20 cellular contexts compared by ENCODE assay signal in the genomic region with DNA sequence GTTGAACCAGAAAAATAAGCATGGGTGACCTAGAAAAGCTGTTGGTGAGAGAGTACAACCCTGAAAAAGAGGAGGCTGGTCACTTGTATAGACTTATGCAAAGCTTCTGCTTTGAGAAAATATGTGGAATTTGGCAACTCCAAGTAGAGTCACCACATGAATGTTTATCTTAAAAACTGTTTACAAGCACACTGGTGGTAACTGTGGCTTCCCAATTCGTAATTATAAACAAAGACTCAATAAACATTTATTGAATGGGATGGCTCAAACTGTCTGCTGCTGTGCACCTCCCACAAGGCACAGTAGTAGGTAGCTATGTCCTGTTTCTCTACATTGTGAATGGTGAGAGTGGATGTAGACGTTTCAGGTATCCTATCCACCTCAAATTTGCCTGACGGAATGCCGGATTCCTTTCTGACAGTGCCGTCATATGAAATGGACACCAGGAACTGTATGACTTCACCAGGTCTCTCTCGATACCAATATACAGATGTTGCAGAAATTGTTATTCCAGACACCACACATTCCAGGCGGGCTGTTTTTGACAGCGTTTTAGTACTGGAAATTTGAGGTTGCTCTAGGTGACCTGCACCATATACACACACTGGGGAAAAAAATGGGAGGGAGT.
DNase-seq lines count a peak whose midpoint lies in the region; ATAC-seq lines count a peak whose summit lies in the region.
"Had no signal": no experiment of that assay in that cellular context is flagged by ENCODE, and none has a peak within 500 bp of the region (broad histone marks: within the 10 kb centered on the region; RNA-seq: fewer than 3 reads in every experiment).

No MANE protein-coding gene starts in this region.

- H3K36me3 Mint-ChIP-seq in stimulated activated naive CD8-positive, alpha-beta T cell treated with anti-CD3 and anti-CD28 coated beads, Interleukin-15, Interleukin-2, amounts not matched to agents 100 ng/mL and 50 ng/mL, for 24 hours (ENCODE audit: low read depth), result no peaks in the 10 kb centered on the region
- no peaks in the 10 kb centered on the region for H3K36me3 Mint-ChIP-seq in T-cell
- H3K36me3 Mint-ChIP-seq in immature natural killer cell, result no peaks in the 10 kb centered on the region
- H3K36me3 Mint-ChIP-seq: memory B cell; stimulated activated naive B cell treated with anti-CD40 and anti-IgM and Interleukin-4, amounts not matched to agents 10 μg/mL and 1 μg/mL and 100 μg/mL, for 72 hours had no signal

- POLR2A ChIA-PET in T-cell (lab: Charles Lee), result interaction anchor here in 1 of 2 donors (0.7 kb wide), 1 partner anchor 43 kb away, joined by 5 read pairs; the partner anchor contains the start of gene TARP

- H3K4me3 Mint-ChIP-seq in stimulated activated naive CD8-positive, alpha-beta T cell treated with anti-CD3 and anti-CD28 coated beads, Interleukin-15, Interleukin-2, amounts not matched to agents 100 ng/mL and 50 ng/mL, for 24 hours, result peak overlapping the region; percentile 66
- H3K4me3 Mint-ChIP-seq in T-cell (peak overlapping the region; percentile 35 to 72 (median 70)), immature natural killer cell (peak overlapping the region; percentile 87 to 95 (median 91))
- H3K4me3 Mint-ChIP-seq: activated B cell treated with CpG ODN at 0.5 μM for 24 hours; memory B cell; stimulated activated naive B cell treated with anti-CD40 and anti-IgM and Interleukin-4, amounts not matched to agents 10 μg/mL and 1 μg/mL and 100 μg/mL, for 72 hours had no signal

- peaks cover 43% of the 10 kb centered on the region for H3K4me1 Mint-ChIP-seq in stimulated activated naive CD8-positive, alpha-beta T cell treated with anti-CD3 and anti-CD28 coated beads, Interleukin-15, Interleukin-2, amounts not matched to agents 100 ng/mL and 50 ng/mL, for 24 hours (ENCODE audit: low read depth)
- peaks cover 36 to 53% (median 38%) of the 10 kb centered on the region in 3 donors for H3K4me1 Mint-ChIP-seq in T-cell
- H3K4me1 Mint-ChIP-seq in immature natural killer cell, result peaks cover 89 to 95% of the 10 kb centered on the region in 2 donors

- CTCF ChIA-PET in T-cell (lab: Charles Lee), result interaction anchor here (0.7 to 4.1 kb wide), 7 partner anchors 11 to 101 kb away, joined by 3 to 17 read pairs (median 5); partner anchors contain the start of gene TARP (in 1 of the 2)

- no peak for ATAC-seq in stimulated activated naive CD8-positive, alpha-beta T cell treated with anti-CD3 and anti-CD28 coated beads, Interleukin-15, Interleukin-2, amounts not matched to agents 100 U/mL and 50 U/mL, for 24 hours
- ATAC-seq in T-cell (replicated peaks in 1 of 4) (no peak), GM19328 (IDR thresholded peaks at IDR 0.05; ENCODE audit: unreplicated experiment) (no peak)

- H3K27ac Mint-ChIP-seq in stimulated activated naive CD8-positive, alpha-beta T cell treated with anti-CD3 and anti-CD28 coated beads, Interleukin-15, Interleukin-2, amounts not matched to agents 100 ng/mL and 50 ng/mL, for 24 hours, result no peak overlapping the region
- H3K27ac Mint-ChIP-seq in T-cell, result peak overlapping the region; percentile 71 to 74
- peak overlapping the region; percentile 99 to 100 (median 100) for H3K27ac Mint-ChIP-seq in immature natural killer cell
- H3K27ac Mint-ChIP-seq: activated B cell treated with CpG ODN at 0.5 μM for 24 hours; memory B cell; stimulated activated naive B cell treated with anti-CD40 and anti-IgM and Interleukin-4, amounts not matched to agents 10 μg/mL and 1 μg/mL and 100 μg/mL, for 72 hours had no signal

- H3K27me3 Mint-ChIP-seq in stimulated activated naive CD8-positive, alpha-beta T cell treated with anti-CD3 and anti-CD28 coated beads, Interleukin-15, Interleukin-2, amounts not matched to agents 100 ng/mL and 50 ng/mL, for 24 hours, result no peaks in the 10 kb centered on the region
- H3K27me3 Mint-ChIP-seq in T-cell (no peaks in the 10 kb centered on the region), immature natural killer cell (ENCODE audit: low read depth in 3 of 3) (peaks cover 12 to 28% (median 26%) of the 10 kb centered on the region in 3 donors)

- no peak for DNase-seq in stimulated activated naive CD8-positive, alpha-beta T cell treated with anti-CD3 and anti-CD28 coated beads, Interleukin-15, Interleukin-2, amounts not matched to agents 100 U/mL and 50 U/mL, for 24 hours
- DNase-seq in T-cell (no peak), immature natural killer cell (peak in 2 of 3 donors; percentile 54), mucosa of gallbladder (ENCODE audit: low spot score) (no peak), DMS53 (lab: John Stamatoyannopoulos, UW) (no peak)
- no peak for DNase-seq in effector CD8-positive, alpha-beta T cell (lab: John Stamatoyannopoulos, UW)
- DNase-seq: activated B cell treated with CpG ODN at 0.5 μM for 24 hours; brain microvascular endothelial cell; Calu3; dermis blood vessel endothelial cell; erythroblast; NCI-H1105 treated with DMSO at 0.1 percent for 48 hours; NCI-H526 treated with DMSO at 0.1 percent for 48 hours; OCI-M1; SHP77 treated with DMSO at 0.1 percent for 48 hours; stimulated activated naive B cell treated with anti-CD40 and anti-IgM and Interleukin-4, amounts not matched to agents 10 μg/mL and 1 μg/mL and 100 μg/mL, for 72 hours; upper lobe of right lung had no signal

- no peaks in the 10 kb centered on the region for H3K9me3 Mint-ChIP-seq in stimulated activated naive CD8-positive, alpha-beta T cell treated with anti-CD3 and anti-CD28 coated beads, Interleukin-15, Interleukin-2, amounts not matched to agents 100 ng/mL and 50 ng/mL, for 24 hours
- no peaks in the 10 kb centered on the region for H3K9me3 Mint-ChIP-seq in T-cell
- no peaks in the 10 kb centered on the region for H3K9me3 Mint-ChIP-seq in immature natural killer cell
- H3K9me3 Mint-ChIP-seq: activated B cell treated with CpG ODN at 0.5 μM for 24 hours; memory B cell; stimulated activated naive B cell treated with anti-CD40 and anti-IgM and Interleukin-4, amounts not matched to agents 10 μg/mL and 1 μg/mL and 100 μg/mL, for 72 hours had no signal

Comparison
In these comparisons a context has a peak if more than half of its experiments do, and no peak if none do; other contexts are left out.
1. DNase-seq: peak in immature natural killer cell (2 of 3); none in stimulated activated naive CD8-positive, alpha-beta T cell treated with anti-CD3 and anti-CD28 coated beads, Interleukin-15, Interleukin-2, amounts not matched to agents 100 U/mL and 50 U/mL, for 24 hours (single experiment), T-cell (0 of 34), mucosa of gallbladder (single experiment), effector CD8-positive, alpha-beta T cell (single experiment) and DMS53 (single experiment).
2. Peak in every context shown above with its lines, with median percentiles within 50 percentile points of each other: H3K4me3 Mint-ChIP-seq.